In the genomic region with DNA sequence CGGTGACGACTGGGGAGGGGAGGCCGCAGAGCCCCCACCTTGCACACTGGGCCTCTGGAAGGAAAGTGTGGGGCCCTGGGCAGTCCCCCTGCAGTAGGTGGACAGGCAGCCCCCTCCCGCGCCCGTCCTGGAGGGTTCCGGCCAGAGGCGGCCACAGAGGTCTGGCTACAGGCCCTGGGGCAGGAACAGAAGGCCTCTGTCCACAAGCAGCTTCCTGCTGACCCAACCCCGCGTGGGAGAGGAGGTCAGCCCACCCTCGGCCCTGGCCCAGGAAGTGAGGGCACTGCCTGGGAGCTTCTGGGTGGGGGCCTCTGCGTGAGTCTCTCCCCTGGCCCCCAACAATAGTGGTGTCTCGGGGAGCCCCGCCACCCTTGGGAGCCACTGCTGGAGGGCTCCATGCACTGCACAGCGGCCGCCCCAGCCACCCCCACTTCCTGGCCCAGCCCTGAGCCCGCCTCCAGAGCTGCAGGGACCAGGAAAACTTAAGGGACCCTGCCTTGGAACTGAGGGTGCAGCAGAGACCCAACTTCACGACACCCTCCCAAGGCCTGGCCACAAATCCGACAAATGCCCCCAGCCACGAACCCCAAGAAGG, we compare ENCODE assay signal across 12 cellular contexts. TPM values are rescaled to one million over a fixed set of nuclear protein-coding genes. Genes with fewer than 3 reads are reported as not detected.
DNase-seq lines count a peak whose midpoint lies in the region; ATAC-seq lines count a peak whose summit lies in the region.
"Had no signal": no experiment of that assay in that cellular context is flagged by ENCODE, and none has a peak within 500 bp of the region (broad histone marks: within the 10 kb centered on the region; RNA-seq: fewer than 3 reads in every experiment).

No MANE protein-coding gene starts in this region.

- ATAC-seq in left lobe of liver, result no peak
- ATAC-seq in GM18502 (IDR thresholded peaks at IDR 0.05; ENCODE audit: poor library complexity, unreplicated experiment), result no peak
- no peak for ATAC-seq in GM18520 (IDR thresholded peaks at IDR 0.05; ENCODE audit: unreplicated experiment)
- ATAC-seq: activated CD4-positive, alpha-beta T cell treated with anti-CD3 and anti-CD28 coated beads for 36 hours; effector memory CD8-positive, alpha-beta T cell had no signal

- DNase-seq in NT2/D1 (ENCODE audit: low read depth, low spot score) (no peak), left lobe of liver (ENCODE audit: low spot score) (peak; percentile 61), substantia nigra (lab: John Stamatoyannopoulos, UW) (peak in 41 of 49 donors; percentile 12 to 86 (median 51)), NCI-H748 treated with DMSO at 0.1 percent for 48 hours (lab: John Stamatoyannopoulos, UW) (no peak), GDM1 (lab: John Stamatoyannopoulos, UW) (no peak)
- DNase-seq: activated CD4-positive, alpha-beta T cell treated with anti-CD3 and anti-CD28 coated beads for 36 hours; activated naive CD4-positive, alpha-beta T cell treated with anti-CD3 and anti-CD28 coated beads, Interleukin-2, amount 50 U/mL, for 16 hours; effector memory CD8-positive, alpha-beta T cell; NCI-H2081 treated with DMSO at 0.1 percent for 48 hours had no signal

- H3K9me3 ChIP-seq in NT2/D1 (ENCODE audit: insufficient read depth, low read length) (no peaks in the 10 kb centered on the region), duodenal mucosa (ENCODE audit: control insufficient read depth in 1 of 2, low read length in 2 of 2) (no peaks in the 10 kb centered on the region)

- H3K36me3 ChIP-seq in NT2/D1 (ENCODE audit: insufficient read depth, insufficient read length, low read length), result peaks cover 18% of the 10 kb centered on the region
- no peaks in the 10 kb centered on the region for H3K36me3 ChIP-seq in duodenal mucosa (ENCODE audit: control insufficient read depth in 1 of 2, insufficient read depth in 2 of 2, low read length in 2 of 2)

- H3K4me3 ChIP-seq in NT2/D1 (ENCODE audit: insufficient read length, low read depth) (no peak overlapping the region), duodenal mucosa (ENCODE audit: low read depth in 1 of 2, low read length in 2 of 2) (peak overlapping the region in 1 of 2 donors; percentile 34)

- H3K4me1 ChIP-seq in NT2/D1 (ENCODE audit: insufficient read depth, insufficient read length) (peaks cover 52% of the 10 kb centered on the region), duodenal mucosa (ENCODE audit: control insufficient read depth in 1 of 2, insufficient read depth in 2 of 2, low read length in 2 of 2) (peaks cover 23 to 48% of the 10 kb centered on the region in 2 donors)

- H3K27ac ChIP-seq in duodenal mucosa (ENCODE audit: low read depth, low read length), result peak overlapping the region; percentile 70
- H3K27ac ChIP-seq in substantia nigra (ENCODE audit: low read depth, low read length, poor library complexity, severe bottlenecking), result no peak overlapping the region

- H3K9ac ChIP-seq in NT2/D1 (ENCODE audit: insufficient read length, low read depth), result peak overlapping the region; percentile 56
- peak overlapping the region; percentile 48 to 71 for H3K9ac ChIP-seq in duodenal mucosa (ENCODE audit: low read depth in 1 of 2, low read length in 2 of 2)

- no peaks in the 10 kb centered on the region for H3K27me3 ChIP-seq in NT2/D1 (ENCODE audit: insufficient read depth, insufficient read length)
- no peaks in the 10 kb centered on the region for H3K27me3 ChIP-seq in duodenal mucosa (ENCODE audit: control insufficient read depth in 1 of 2, insufficient read depth in 2 of 2, low read length in 2 of 2)

RNA-seq across cellular contexts. Expression of a gene that starts 4.7 kb away (rescaled TPM):
- 18.0 TPM for total RNA-seq in left lobe of liver

RNA-seq across cellular contexts. Expression of a gene that starts 49.6 kb away (rescaled TPM):
- 55.5 TPM for total RNA-seq in left lobe of liver

Comparison
In these comparisons a context has a peak if more than half of its experiments do, and no peak if none do; other contexts are left out.
1. DNase-seq: peak in left lobe of liver (single experiment) and substantia nigra (41 of 49); none in NT2/D1 (single experiment), NCI-H748 treated with DMSO at 0.1 percent for 48 hours (single experiment) and GDM1 (single experiment).